1 cellular context compared by ENCODE assay signal in the genomic region with DNA sequence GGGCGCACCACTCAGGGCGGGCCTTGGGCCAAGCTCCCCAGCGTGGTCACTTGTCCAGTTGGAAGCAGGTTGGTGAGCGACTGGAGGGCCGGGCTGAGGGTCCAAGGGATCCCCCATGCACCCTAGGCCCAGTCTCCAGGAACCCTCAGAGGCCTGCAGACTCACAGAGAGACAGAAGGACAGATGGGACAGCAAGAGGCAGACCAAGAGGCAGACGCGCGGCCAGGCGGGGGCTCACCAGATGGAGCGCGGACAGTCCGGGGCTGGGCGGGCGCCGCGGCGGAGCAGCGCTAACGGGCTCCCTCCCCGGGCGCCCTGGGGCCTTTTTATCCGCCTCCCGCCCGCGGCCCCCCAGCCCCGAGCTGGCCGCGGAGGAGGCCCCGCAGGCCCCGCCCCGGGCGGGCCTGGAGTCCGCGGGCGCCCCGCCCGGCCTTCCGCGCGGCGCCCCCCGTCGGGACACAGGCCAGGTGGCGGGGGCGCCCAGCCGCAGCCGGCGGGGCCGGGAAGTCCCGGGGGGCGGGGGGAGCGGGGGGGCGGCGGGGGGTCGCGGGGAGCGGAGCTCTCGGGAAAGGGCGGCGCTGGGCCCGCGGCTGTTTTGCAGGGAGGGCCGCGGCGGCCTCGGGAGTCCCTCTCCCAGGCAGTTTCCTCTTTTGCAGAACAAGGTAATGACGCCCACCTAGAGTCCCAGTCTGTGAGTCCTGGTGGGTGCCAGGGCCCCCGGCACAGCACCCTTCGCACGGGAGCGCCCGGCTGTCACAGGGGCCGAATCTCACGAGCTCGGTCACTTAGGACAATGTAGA.
TF ChIP-seq lines count a peak whose summit lies in the region.

A gene (minus strand): TSS at position 301 of the 800 bp plus-strand sequence. CDS start 5,175 bp downstream, outside the sequence.

TF ChIP-seq in K562, 482 proteins besides CTCF, POLR2A, EP300 and RAD21 (continued from another document):
- TF ChIP-seq, protein P1, sequence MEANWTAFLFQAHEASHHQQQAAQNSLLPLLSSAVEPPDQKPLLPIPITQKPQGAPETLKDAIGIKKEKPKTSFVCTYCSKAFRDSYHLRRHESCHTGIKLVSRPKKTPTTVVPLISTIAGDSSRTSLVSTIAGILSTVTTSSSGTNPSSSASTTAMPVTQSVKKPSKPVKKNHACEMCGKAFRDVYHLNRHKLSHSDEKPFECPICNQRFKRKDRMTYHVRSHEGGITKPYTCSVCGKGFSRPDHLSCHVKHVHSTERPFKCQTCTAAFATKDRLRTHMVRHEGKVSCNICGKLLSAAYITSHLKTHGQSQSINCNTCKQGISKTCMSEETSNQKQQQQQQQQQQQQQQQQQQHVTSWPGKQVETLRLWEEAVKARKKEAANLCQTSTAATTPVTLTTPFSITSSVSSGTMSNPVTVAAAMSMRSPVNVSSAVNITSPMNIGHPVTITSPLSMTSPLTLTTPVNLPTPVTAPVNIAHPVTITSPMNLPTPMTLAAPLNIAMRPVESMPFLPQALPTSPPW (CRISPR knock-in tag; IDR thresholded peaks at IDR 0.05) = peak; percentile 84
